In genomic region chr3:188707396-188708288, GRCh38 we compare ENCODE assay signal across 1 cellular context.
TF ChIP-seq lines count a peak whose summit lies in the region.

No MANE protein-coding gene starts in this region.

TF ChIP-seq in HepG2, 621 proteins besides CTCF, POLR2A, EP300 and RAD21 (continued from another document and continues in another):
- TF ChIP-seq ZNF512 (CRISPR knock-in tag; IDR thresholded peaks at IDR 0.05), result no peak
- no peak for TF ChIP-seq GZF1 (CRISPR knock-in tag; IDR thresholded peaks at IDR 0.05)
- TF ChIP-seq, protein P1, sequence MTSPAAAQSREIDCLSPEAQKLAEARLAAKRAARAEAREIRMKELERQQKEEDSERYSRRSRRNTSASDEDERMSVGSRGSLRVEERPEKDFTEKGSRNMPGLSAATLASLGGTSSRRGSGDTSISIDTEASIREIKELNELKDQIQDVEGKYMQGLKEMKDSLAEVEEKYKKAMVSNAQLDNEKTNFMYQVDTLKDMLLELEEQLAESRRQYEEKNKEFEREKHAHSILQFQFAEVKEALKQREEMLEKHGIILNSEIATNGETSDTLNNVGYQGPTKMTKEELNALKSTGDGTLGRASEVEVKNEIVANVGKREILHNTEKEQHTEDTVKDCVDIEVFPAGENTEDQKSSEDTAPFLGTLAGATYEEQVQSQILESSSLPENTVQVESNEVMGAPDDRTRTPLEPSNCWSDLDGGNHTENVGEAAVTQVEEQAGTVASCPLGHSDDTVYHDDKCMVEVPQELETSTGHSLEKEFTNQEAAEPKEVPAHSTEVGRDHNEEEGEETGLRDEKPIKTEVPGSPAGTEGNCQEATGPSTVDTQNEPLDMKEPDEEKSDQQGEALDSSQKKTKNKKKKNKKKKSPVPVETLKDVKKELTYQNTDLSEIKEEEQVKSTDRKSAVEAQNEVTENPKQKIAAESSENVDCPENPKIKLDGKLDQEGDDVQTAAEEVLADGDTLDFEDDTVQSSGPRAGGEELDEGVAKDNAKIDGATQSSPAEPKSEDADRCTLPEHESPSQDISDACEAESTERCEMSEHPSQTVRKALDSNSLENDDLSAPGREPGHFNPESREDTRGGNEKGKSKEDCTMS (CRISPR knock-in tag; conservative IDR thresholded peaks at IDR 0.05), result no peak
- no peak for TF ChIP-seq ZNF12 (CRISPR knock-in tag; IDR thresholded peaks at IDR 0.05)
- TF ChIP-seq ZNF17 (CRISPR knock-in tag; IDR thresholded peaks at IDR 0.05), result no peak
- TF ChIP-seq ZNF512B (CRISPR knock-in tag; IDR thresholded peaks at IDR 0.05; ENCODE audit: borderline replicate concordance), result no peak
- TF ChIP-seq ZNF792 (CRISPR knock-in tag; IDR thresholded peaks at IDR 0.05), result no peak
- peak; percentile 21; the same call in 1 of the 2 replicates for TF ChIP-seq NCOA2 (CRISPR knock-in tag; IDR thresholded peaks at IDR 0.05)
- TF ChIP-seq NFE2 (CRISPR knock-in tag; IDR thresholded peaks at IDR 0.05), result no peak
- no peak for TF ChIP-seq SIX4 (CRISPR knock-in tag; IDR thresholded peaks at IDR 0.05)
- no peak for TF ChIP-seq ZNF224 (CRISPR knock-in tag; IDR thresholded peaks at IDR 0.05)
- no peak for TF ChIP-seq STAT5B (CRISPR knock-in tag; IDR thresholded peaks at IDR 0.05)
- no peak for TF ChIP-seq ZNF724P (CRISPR knock-in tag; IDR thresholded peaks at IDR 0.05; ENCODE audit: borderline replicate concordance)
- TF ChIP-seq E2F5 (CRISPR knock-in tag; conservative IDR thresholded peaks at IDR 0.05), result no peak
- no peak for TF ChIP-seq BCL6 (CRISPR knock-in tag; IDR thresholded peaks at IDR 0.05)
- TF ChIP-seq, protein P2, sequence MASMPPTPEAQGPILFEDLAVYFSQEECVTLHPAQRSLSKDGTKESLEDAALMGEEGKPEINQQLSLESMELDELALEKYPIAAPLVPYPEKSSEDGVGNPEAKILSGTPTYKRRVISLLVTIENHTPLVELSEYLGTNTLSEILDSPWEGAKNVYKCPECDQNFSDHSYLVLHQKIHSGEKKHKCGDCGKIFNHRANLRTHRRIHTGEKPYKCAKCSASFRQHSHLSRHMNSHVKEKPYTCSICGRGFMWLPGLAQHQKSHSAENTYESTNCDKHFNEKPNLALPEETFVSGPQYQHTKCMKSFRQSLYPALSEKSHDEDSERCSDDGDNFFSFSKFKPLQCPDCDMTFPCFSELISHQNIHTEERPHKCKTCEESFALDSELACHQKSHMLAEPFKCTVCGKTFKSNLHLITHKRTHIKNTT (CRISPR knock-in tag; IDR thresholded peaks at IDR 0.05), result no peak
- no peak for TF ChIP-seq CC2D1A (CRISPR knock-in tag; IDR thresholded peaks at IDR 0.05)
- TF ChIP-seq ZNF362 (CRISPR knock-in tag; IDR thresholded peaks at IDR 0.05; ENCODE audit: borderline replicate concordance), result no peak
- TF ChIP-seq ZFP90 (CRISPR knock-in tag; IDR thresholded peaks at IDR 0.05; ENCODE audit: borderline replicate concordance), result no peak
- TF ChIP-seq CREB1 (IDR thresholded peaks at IDR 0.05), result no peak
- 0 out of 2 replicates have a peak, but pooled peaks have one; percentile 17 for TF ChIP-seq CREB1 (CRISPR knock-in tag; IDR thresholded peaks at IDR 0.05)
- TF ChIP-seq, protein P3, sequence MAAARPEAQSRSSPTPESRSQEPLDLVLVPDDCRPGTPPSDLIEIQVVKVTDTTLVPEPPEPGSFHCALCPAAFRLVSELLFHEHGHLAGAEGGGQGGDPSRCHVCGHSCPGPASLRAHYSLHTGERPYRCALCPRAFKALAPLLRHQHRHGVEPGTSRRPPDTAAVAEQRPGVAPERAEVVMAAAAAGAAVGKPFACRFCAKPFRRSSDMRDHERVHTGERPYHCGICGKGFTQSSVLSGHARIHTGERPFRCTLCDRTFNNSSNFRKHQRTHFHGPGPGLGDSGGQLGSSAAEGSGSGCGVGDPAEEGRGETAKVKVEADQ (CRISPR knock-in tag; IDR thresholded peaks at IDR 0.05; ENCODE audit: borderline replicate concordance), result no peak
- peak; percentile 48; the same call in 1 of the 2 replicates for TF ChIP-seq ZBTB33 (CRISPR knock-in tag; IDR thresholded peaks at IDR 0.05)
- no peak for TF ChIP-seq CEBPB (IDR thresholded peaks at IDR 0.05; ENCODE audit: borderline replicate concordance, low read depth, low read length)
- no peak for TF ChIP-seq RORA (CRISPR knock-in tag; IDR thresholded peaks at IDR 0.05)
- TF ChIP-seq, protein P4, sequence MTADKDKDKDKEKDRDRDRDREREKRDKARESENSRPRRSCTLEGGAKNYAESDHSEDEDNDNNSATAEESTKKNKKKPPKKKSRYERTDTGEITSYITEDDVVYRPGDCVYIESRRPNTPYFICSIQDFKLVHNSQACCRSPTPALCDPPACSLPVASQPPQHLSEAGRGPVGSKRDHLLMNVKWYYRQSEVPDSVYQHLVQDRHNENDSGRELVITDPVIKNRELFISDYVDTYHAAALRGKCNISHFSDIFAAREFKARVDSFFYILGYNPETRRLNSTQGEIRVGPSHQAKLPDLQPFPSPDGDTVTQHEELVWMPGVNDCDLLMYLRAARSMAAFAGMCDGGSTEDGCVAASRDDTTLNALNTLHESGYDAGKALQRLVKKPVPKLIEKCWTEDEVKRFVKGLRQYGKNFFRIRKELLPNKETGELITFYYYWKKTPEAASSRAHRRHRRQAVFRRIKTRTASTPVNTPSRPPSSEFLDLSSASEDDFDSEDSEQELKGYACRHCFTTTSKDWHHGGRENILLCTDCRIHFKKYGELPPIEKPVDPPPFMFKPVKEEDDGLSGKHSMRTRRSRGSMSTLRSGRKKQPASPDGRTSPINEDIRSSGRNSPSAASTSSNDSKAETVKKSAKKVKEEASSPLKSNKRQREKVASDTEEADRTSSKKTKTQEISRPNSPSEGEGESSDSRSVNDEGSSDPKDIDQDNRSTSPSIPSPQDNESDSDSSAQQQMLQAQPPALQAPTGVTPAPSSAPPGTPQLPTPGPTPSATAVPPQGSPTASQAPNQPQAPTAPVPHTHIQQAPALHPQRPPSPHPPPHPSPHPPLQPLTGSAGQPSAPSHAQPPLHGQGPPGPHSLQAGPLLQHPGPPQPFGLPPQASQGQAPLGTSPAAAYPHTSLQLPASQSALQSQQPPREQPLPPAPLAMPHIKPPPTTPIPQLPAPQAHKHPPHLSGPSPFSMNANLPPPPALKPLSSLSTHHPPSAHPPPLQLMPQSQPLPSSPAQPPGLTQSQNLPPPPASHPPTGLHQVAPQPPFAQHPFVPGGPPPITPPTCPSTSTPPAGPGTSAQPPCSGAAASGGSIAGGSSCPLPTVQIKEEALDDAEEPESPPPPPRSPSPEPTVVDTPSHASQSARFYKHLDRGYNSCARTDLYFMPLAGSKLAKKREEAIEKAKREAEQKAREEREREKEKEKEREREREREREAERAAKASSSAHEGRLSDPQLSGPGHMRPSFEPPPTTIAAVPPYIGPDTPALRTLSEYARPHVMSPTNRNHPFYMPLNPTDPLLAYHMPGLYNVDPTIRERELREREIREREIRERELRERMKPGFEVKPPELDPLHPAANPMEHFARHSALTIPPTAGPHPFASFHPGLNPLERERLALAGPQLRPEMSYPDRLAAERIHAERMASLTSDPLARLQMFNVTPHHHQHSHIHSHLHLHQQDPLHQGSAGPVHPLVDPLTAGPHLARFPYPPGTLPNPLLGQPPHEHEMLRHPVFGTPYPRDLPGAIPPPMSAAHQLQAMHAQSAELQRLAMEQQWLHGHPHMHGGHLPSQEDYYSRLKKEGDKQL (CRISPR knock-in tag; IDR thresholded peaks at IDR 0.05; ENCODE audit: low read depth), result no peak
- TF ChIP-seq ATRX (CRISPR knock-in tag; IDR thresholded peaks at IDR 0.05; ENCODE audit: borderline replicate concordance), result no peak
- peak; percentile 22; the same call in 1 of the 2 replicates for TF ChIP-seq TBX2 (CRISPR knock-in tag; IDR thresholded peaks at IDR 0.05; ENCODE audit: borderline replicate concordance)
- TF ChIP-seq YEATS2 (CRISPR knock-in tag; IDR thresholded peaks at IDR 0.05; ENCODE audit: borderline replicate concordance), result no peak
- no peak for TF ChIP-seq ZNF672 (CRISPR knock-in tag; IDR thresholded peaks at IDR 0.05)
- no peak for TF ChIP-seq SIN3B (IDR thresholded peaks at IDR 0.05; ENCODE audit: low read length)
- no peak for TF ChIP-seq PLSCR1 (CRISPR knock-in tag; IDR thresholded peaks at IDR 0.05; ENCODE audit: borderline replicate concordance)
- 0 out of 2 replicates have a peak, but pooled peaks have one; percentile 30 for TF ChIP-seq ARID5B (CRISPR knock-in tag; IDR thresholded peaks at IDR 0.05)
